Comparison of ENCODE assay signal across 1 cellular context in genomic region chr2:71830497-71831207, GRCh38.
TF ChIP-seq lines count a peak whose summit lies in the region.

No MANE protein-coding gene starts in this region.

TF ChIP-seq in SK-N-SH, 30 proteins besides CTCF, POLR2A, EP300 and RAD21 (continued from another document):
- no peak for TF ChIP-seq ZBTB33 (IDR thresholded peaks at IDR 0.05; ENCODE audit: borderline replicate concordance, low read depth)
- TF ChIP-seq FOXM1 (IDR thresholded peaks at IDR 0.05; ENCODE audit: low read depth), result no peak
TF ChIP-seq in SK-N-SH: peak in this region for 0.
